Comparison of ENCODE assay signal across 1 cellular context in the genomic region with DNA sequence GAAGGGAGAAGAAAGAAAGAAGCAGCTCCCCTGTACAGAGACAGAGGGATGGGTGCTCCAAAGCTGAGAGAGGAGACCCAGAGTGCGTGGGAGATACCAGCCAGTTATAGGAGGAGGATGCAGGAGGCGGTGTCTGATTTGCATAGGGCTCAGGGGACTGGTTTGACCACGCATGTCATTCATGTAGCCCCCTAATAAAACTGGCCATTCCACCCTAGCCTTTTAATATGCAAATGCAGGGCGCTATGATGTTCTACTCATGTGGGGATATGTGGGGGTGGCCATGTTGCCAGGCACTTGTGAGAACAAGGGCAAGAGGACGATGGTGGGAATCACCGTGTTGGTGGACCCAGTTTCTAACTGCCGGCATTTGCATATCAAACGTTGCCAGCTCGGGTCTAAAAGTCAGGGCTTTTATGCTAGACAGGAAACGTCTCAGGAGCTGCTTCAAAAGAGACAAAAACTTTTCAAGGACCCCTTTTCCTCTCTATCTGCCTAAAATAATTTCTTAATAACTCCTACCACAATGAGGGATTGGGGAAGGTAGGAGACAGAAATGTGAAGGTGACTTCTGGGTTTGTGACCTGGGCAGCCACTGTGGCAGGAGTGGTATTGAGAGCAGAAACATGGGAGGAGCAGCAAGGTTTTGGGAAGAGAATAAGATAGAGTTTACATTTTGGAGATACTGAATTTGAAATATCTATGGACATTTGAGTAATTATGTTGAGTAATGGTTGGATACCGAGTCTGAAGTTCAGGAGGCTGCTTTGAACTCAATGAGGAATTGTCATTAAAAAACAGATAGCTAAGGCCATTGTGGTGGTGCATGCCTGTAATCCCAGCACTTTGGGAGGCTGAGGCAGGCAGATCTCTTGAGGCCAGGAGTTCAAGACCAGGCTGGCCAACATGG.
TF ChIP-seq lines count a peak whose summit lies in the region.

No MANE protein-coding gene starts in this region.

TF ChIP-seq in IMR-90, 13 proteins besides CTCF, POLR2A, EP300 and RAD21:
- TF ChIP-seq RCOR1 (IDR thresholded peaks at IDR 0.05; ENCODE audit: insufficient replicate concordance, low read length) (no peak), FOS (IDR thresholded peaks at IDR 0.05; ENCODE audit: low read depth, low read length) (no peak), BHLHE40 (IDR thresholded peaks at IDR 0.05; ENCODE audit: low read depth, low read length) (no peak), MAZ (IDR thresholded peaks at IDR 0.05; ENCODE audit: borderline replicate concordance, low read depth, low read length) (no peak), SMC3 (IDR thresholded peaks at IDR 0.05; ENCODE audit: low read depth, low read length) (no peak), USF2 (IDR thresholded peaks at IDR 0.05; ENCODE audit: low read depth, low read length) (no peak), CEBPB (IDR thresholded peaks at IDR 0.05; ENCODE audit: low read depth, low read length) (no peak), NFE2L2 (IDR thresholded peaks at IDR 0.05; ENCODE audit: low read depth, low read length) (no peak), MAFK (IDR thresholded peaks at IDR 0.05; ENCODE audit: low read depth, low read length) (no peak), RFX5 (IDR thresholded peaks at IDR 0.05; ENCODE audit: low read depth, low read length) (no peak), MXI1 (IDR thresholded peaks at IDR 0.05; ENCODE audit: borderline replicate concordance, low read depth, low read length) (no peak), CHD1 (IDR thresholded peaks at IDR 0.05; ENCODE audit: low read depth, low read length) (no peak), ELK1 (IDR thresholded peaks at IDR 0.05; ENCODE audit: borderline replicate concordance, low read depth, low read length) (no peak)
TF ChIP-seq in IMR-90: peak in this region for 0.
